Comparison of ENCODE assay signal across 8 cellular contexts in genomic region chr3:28317438-28318022, GRCh38. TPM values are rescaled to one million over a fixed set of nuclear protein-coding genes. Genes with fewer than 3 reads are reported as not detected.
DNase-seq lines count a peak whose midpoint lies in the region; ATAC-seq and TF ChIP-seq lines count a peak whose summit lies in the region.

No MANE protein-coding gene starts in this region.

- H3K9me2 ChIP-seq in PC-3 (replicated peaks; ENCODE audit: low read length): no peaks in the 10 kb centered on the region

- DNase-seq in NCI-H82 (lab: John Stamatoyannopoulos, UW): peak; percentile 65
- no peak for DNase-seq in NCI-H82 treated with DMSO at 0.1 percent for 48 hours (lab: John Stamatoyannopoulos, UW; ENCODE audit: unreplicated experiment)
- DNase-seq in PC-3: peak; percentile 61
- DNase-seq in mammary epithelial cell: peak; percentile 39
- DNase-seq in lower lobe of right lung: no peak
- no peak for DNase-seq in superior temporal gyrus (ENCODE audit: extremely low spot score)

- no peaks in the 10 kb centered on the region for H3K9me3 ChIP-seq in PC-3 (ENCODE audit: low read length)
- no peaks in the 10 kb centered on the region for H3K9me3 ChIP-seq in mammary epithelial cell (replicated peaks; ENCODE audit: insufficient read depth, low read length)
- no peaks in the 10 kb centered on the region for H3K9me3 ChIP-seq in lower lobe of right lung

- peak; percentile 77 for ATAC-seq in GM19455 (IDR thresholded peaks at IDR 0.05; ENCODE audit: unreplicated experiment)
- peak; percentile 90 for ATAC-seq in HG03432 (IDR thresholded peaks at IDR 0.05; ENCODE audit: unreplicated experiment)
- peak; percentile 87 for ATAC-seq in PC-3
- peak; percentile 79 to 82 for ATAC-seq in lower lobe of right lung

- BruUV-seq in PC-3 (replicated peaks; lab: Mats Ljungman, UMichigan) (no TSS peak), mammary epithelial cell (replicated peaks; lab: Mats Ljungman, UMichigan) (no TSS peak)

- in situ Hi-C loops in mammary epithelial cell (cut with MboI; ENCODE audit: low sequenced_read_pairs in 2 of 2): loop anchor here (25.0 kb wide), 1 partner anchor 605 kb away; the partner anchor contains the start of gene EOMES (in 2 of the 2)

- H3K4me3 ChIP-seq in PC-3 (ENCODE audit: low read length) (no peak overlapping the region), mammary epithelial cell (replicated peaks in 1 of 3; ENCODE audit: insufficient read depth in 1 of 3, low read depth in 2 of 3, low read length in 3 of 3) (no peak overlapping the region), lower lobe of right lung (no peak overlapping the region)

- H3K9ac ChIP-seq in PC-3 (ENCODE audit: low read length) (no peak overlapping the region), mammary epithelial cell (ENCODE audit: insufficient read depth, low read length) (no peak overlapping the region)

- 18% methylated on average over 2 of the region's 2 CpGs for WGBS in mammary epithelial cell (ENCODE audit: low coverage, missing lambda C conversion rate)

- no peaks in the 10 kb centered on the region for H3K4me1 ChIP-seq in PC-3 (ENCODE audit: insufficient read depth, low read length)
- H3K4me1 ChIP-seq in mammary epithelial cell (ENCODE audit: insufficient read depth, low read length): no peaks in the 10 kb centered on the region
- H3K4me1 ChIP-seq in lower lobe of right lung: no peaks in the 10 kb centered on the region

- H3K27ac ChIP-seq in PC-3 (ENCODE audit: low read length) (no peak overlapping the region), mammary epithelial cell (ENCODE audit: insufficient read depth, low read depth, low read length) (no peak overlapping the region), lower lobe of right lung (no peak overlapping the region)

- POLR2A ChIA-PET in PC-3 (lab: Charles Lee; ENCODE audit: unreplicated experiment): no interaction called here

- TF ChIP-seq CTCF in PC-3 (conservative IDR thresholded peaks at IDR 0.05; ENCODE audit: low read depth, low read length): peak; percentile 78
- TF ChIP-seq CTCF in mammary epithelial cell (conservative IDR thresholded peaks at IDR 0.05 in 1 of 2, IDR thresholded peaks at IDR 0.05 in 1 of 2; ENCODE audit: extremely low read depth in 1 of 2, insufficient read depth in 1 of 2, low read depth in 1 of 2, low read length in 2 of 2): peak; percentile 68 to 72
- peak; percentile 68 for TF ChIP-seq CTCF in lower lobe of right lung (IDR thresholded peaks at IDR 0.05)

- no peaks in the 10 kb centered on the region for H3K79me2 ChIP-seq in PC-3 (ENCODE audit: low read length)
- no peaks in the 10 kb centered on the region for H3K79me2 ChIP-seq in mammary epithelial cell (ENCODE audit: insufficient read depth, low read length)

- H4K20me1 ChIP-seq in PC-3 (ENCODE audit: low read length) (no peaks in the 10 kb centered on the region), mammary epithelial cell (ENCODE audit: insufficient read depth, low read length) (no peaks in the 10 kb centered on the region)

- H3F3A ChIP-seq in PC-3 (ENCODE audit: low read length, unreplicated experiment): no peaks in the 10 kb centered on the region

- H2AFZ ChIP-seq in PC-3 (ENCODE audit: low read length) (no peak overlapping the region), mammary epithelial cell (ENCODE audit: low read depth, low read length) (no peak overlapping the region)

- H3K4me2 ChIP-seq in PC-3 (ENCODE audit: low read length): no peak overlapping the region
- no peak overlapping the region for H3K4me2 ChIP-seq in mammary epithelial cell (ENCODE audit: insufficient read depth, low read depth, low read length)

- dilution Hi-C loops in mammary epithelial cell (cut with HindIII; ENCODE audit: low sequenced_read_pairs): no loop called here

- peaks cover 1% of the 10 kb centered on the region; the same call in 1 of the 2 replicates for H3K36me3 ChIP-seq in PC-3 (ENCODE audit: low read depth, low read length)
- peaks cover 4% of the 10 kb centered on the region for H3K36me3 ChIP-seq in mammary epithelial cell (ENCODE audit: insufficient read depth, low read length)
- peaks cover 29% of the 10 kb centered on the region for H3K36me3 ChIP-seq in lower lobe of right lung

- intact Hi-C loops in PC-3 (cut with micrococcal nuclease): no loop called here
- intact Hi-C loops in mammary epithelial cell (cut with micrococcal nuclease): loop anchor here (2.0 kb wide), 1 partner anchor 605 kb away; no protein-coding TSS in a partner anchor
- intact Hi-C loops in lower lobe of right lung (cut with DNase I): no loop called here

- no peaks in the 10 kb centered on the region for H3K27me3 ChIP-seq in PC-3 (ENCODE audit: low read length)
- H3K27me3 ChIP-seq in mammary epithelial cell (ENCODE audit: insufficient read depth, low read length): no peaks in the 10 kb centered on the region
- H3K27me3 ChIP-seq in lower lobe of right lung (ENCODE audit: low read depth): no peaks in the 10 kb centered on the region

- CTCF ChIA-PET in PC-3 (lab: Charles Lee): interaction anchor here (0.6 to 1.1 kb wide), 5 partner anchors 8 to 605 kb away, joined by 3 to 6 read pairs (median 3); partner anchors contain the start of gene EOMES
- CTCF ChIA-PET in mammary epithelial cell (lab: Charles Lee; ENCODE audit: low non-redundant PET): interaction anchor here (0.6 to 1.1 kb wide), 4 partner anchors 294 to 656 kb away, joined by 3 to 6 read pairs (median 3); no protein-coding TSS in a partner anchor

RNA-seq across cellular contexts. Expression of gene ZCWPW2, which starts 31.0 kb away (rescaled TPM):
- total RNA-seq in PC-3 (2014; rRNA removed) (not detected in 2 replicates), mammary epithelial cell (under 1 TPM in 1 of 2 donors, not detected in 1; 0.17 TPM), lower lobe of right lung (1.1 TPM)
- 0.11 TPM for polyA plus RNA-seq in mammary epithelial cell
- not detected for polyA minus RNA-seq in mammary epithelial cell

RNA-seq across cellular contexts. Expression of gene AZI2, which starts 31.1 kb away (rescaled TPM):
- total RNA-seq in PC-3 (2014; rRNA removed) (36.3 and 40.4 TPM in 2 replicates), mammary epithelial cell (10 to 100 TPM; 77.2 to 80.8 TPM), lower lobe of right lung (109 TPM)
- 54.8 TPM for polyA plus RNA-seq in mammary epithelial cell
- 8.0 TPM for polyA minus RNA-seq in mammary epithelial cell

Comparison
In these comparisons a context has a peak if more than half of its experiments do, and no peak if none do; other contexts are left out.
1. DNase-seq: peak in NCI-H82 (single experiment), PC-3 (single experiment) and mammary epithelial cell (single experiment); none in NCI-H82 treated with DMSO at 0.1 percent for 48 hours (single experiment), lower lobe of right lung (single experiment) and superior temporal gyrus (single experiment).
2. Peak in every context shown above with its lines, with median percentiles within 50 percentile points of each other: ATAC-seq and CTCF ChIP-seq.